8 cellular contexts compared by ENCODE assay signal in genomic region chr1:183543619-183544204, GRCh38. TPM values are rescaled to one million over a fixed set of nuclear protein-coding genes. Genes with fewer than 3 reads are reported as not detected.
A peak's percentile ranks its signal among the peaks of the same experiment; 100 is the strongest.
DNase-seq lines count a peak whose midpoint lies in the region; ATAC-seq and TF ChIP-seq lines count a peak whose summit lies in the region.

No MANE protein-coding gene starts in this region.

- no peaks in the 10 kb centered on the region for H3K9me3 ChIP-seq in right atrium auricular region
- no peaks in the 10 kb centered on the region for H3K9me3 ChIP-seq in OCI-LY7 (ENCODE audit: low read length)

- CTCF ChIA-PET in OCI-LY7 (lab: Charles Lee; ENCODE audit: unreplicated experiment) = no interaction called here

- TSS peak; percentile 2 for BruUV-seq in OCI-LY7 (replicated peaks; lab: Mats Ljungman, UMichigan)

- H3K36me3 ChIP-seq in right atrium auricular region (peaks cover 77% of the 10 kb centered on the region), OCI-LY7 (ENCODE audit: insufficient read depth, low read length) (peaks cover 100% of the 10 kb centered on the region)

- POLR2A ChIA-PET in OCI-LY7 (lab: Charles Lee) = no interaction called here

- intact Hi-C loops in Right ventricle myocardium inferior (cut with DNase I) (loop anchor here (2.0 to 10.0 kb wide), 3 partner anchors 36 to 259 kb away; no protein-coding TSS in a partner anchor), OCI-LY7 (cut with micrococcal nuclease; ENCODE audit: unreplicated experiment) (loop anchor here (1.0 to 2.0 kb wide), 3 partner anchors 73 to 262 kb away; no protein-coding TSS in a partner anchor)

- no peak overlapping the region for H3K4me2 ChIP-seq in OCI-LY7 (ENCODE audit: low read length)

- ATAC-seq in Right ventricle myocardium inferior (peak; percentile 84), HG03457 (IDR thresholded peaks at IDR 0.05; ENCODE audit: unreplicated experiment) (peak; percentile 60), GM21381 (IDR thresholded peaks at IDR 0.05; ENCODE audit: unreplicated experiment) (no peak), GM21717 (IDR thresholded peaks at IDR 0.05; ENCODE audit: unreplicated experiment) (no peak)

- H3K4me3 ChIP-seq in right atrium auricular region (no peak overlapping the region), OCI-LY7 (ENCODE audit: low read depth, low read length, poor library complexity, severe bottlenecking) (no peak overlapping the region), coronary artery (no peak overlapping the region)

- TF ChIP-seq CTCF in right atrium auricular region (IDR thresholded peaks at IDR 0.05) (peak in 1 of 2 donors; percentile 67), OCI-LY7 (conservative IDR thresholded peaks at IDR 0.05; ENCODE audit: low read length) (peak; percentile 87), coronary artery (IDR thresholded peaks at IDR 0.05) (peak; percentile 51)

- H3K27ac ChIP-seq in right atrium auricular region = no peak overlapping the region
- no peak overlapping the region for H3K27ac ChIP-seq in OCI-LY7 (ENCODE audit: low read depth, low read length, poor library complexity, severe bottlenecking)
- no peak overlapping the region for H3K27ac ChIP-seq in coronary artery

- peaks cover 0 to 20% of the 10 kb centered on the region in 2 donors for H3K4me1 ChIP-seq in right atrium auricular region
- H3K4me1 ChIP-seq in OCI-LY7 (ENCODE audit: insufficient read depth, low read length, poor library complexity, severe bottlenecking) = peaks cover 54% of the 10 kb centered on the region

- peaks cover 18% of the 10 kb centered on the region; the same call in 1 of the 2 replicates for H4K20me1 ChIP-seq in OCI-LY7 (ENCODE audit: insufficient read depth, low read length)

- H3K79me2 ChIP-seq in OCI-LY7 (ENCODE audit: insufficient read depth, low read depth, low read length) = peaks cover 21% of the 10 kb centered on the region; the same call in 1 of the 2 replicates

- no peaks in the 10 kb centered on the region for H3K27me3 ChIP-seq in right atrium auricular region

- no peaks in the 10 kb centered on the region for H3K9me2 ChIP-seq in OCI-LY7 (ENCODE audit: insufficient read depth, low read length)

- DNase-seq in Right ventricle myocardium inferior (ENCODE audit: missing footprints) (no peak), right atrium auricular region (ENCODE audit: low spot score) (no peak), OCI-LY7 (ENCODE audit: low spot score) (peak; percentile 67), coronary artery (ENCODE audit: low spot score) (no peak), lung microvascular endothelial cell (ENCODE audit: low read depth in 2 of 2) (peak; percentile 72 to 77)

- H2AFZ ChIP-seq in OCI-LY7 (ENCODE audit: low read length) = no peak overlapping the region

RNA-seq across cellular contexts. Expression of gene NCF2, which starts 46.5 kb away (rescaled TPM):
- total RNA-seq in Right ventricle myocardium inferior (6.7 TPM), right atrium auricular region (10 to 100 TPM in 1 of 2 donors, 1 to 10 TPM in 1; 3.2 to 10.7 TPM), OCI-LY7 (2022) (13.5 and 17.4 TPM in 2 replicates), lung microvascular endothelial cell (under 0.01 TPM in 1 of 2 replicates, not detected in the other)
- 4.0 and 5.0 TPM in 2 replicates for total RNA-seq in OCI-LY7 (2014; rRNA removed; shearing (Covaris generic))

Comparison
In these comparisons a context has a peak if more than half of its experiments do, and no peak if none do; other contexts are left out.
1. ATAC-seq: peak in Right ventricle myocardium inferior (single experiment) and HG03457 (single experiment); none in GM21381 (single experiment) and GM21717 (single experiment).
2. DNase-seq: peak in OCI-LY7 (single experiment) and lung microvascular endothelial cell (2 of 2); none in Right ventricle myocardium inferior (single experiment), right atrium auricular region (single experiment) and coronary artery (single experiment).